ENCODE assay signal across 8 cellular contexts in genomic region chr7:85750454-85750949, GRCh38.
DNase-seq lines count a peak whose midpoint lies in the region; ATAC-seq, FAIRE-seq and TF ChIP-seq lines count a peak whose summit lies in the region.

No MANE protein-coding gene starts in this region.

- H3K27ac Mint-ChIP-seq in stimulated activated naive CD8-positive, alpha-beta T cell treated with anti-CD3 and anti-CD28 coated beads, Interleukin-15, amount 100 ng/mL, for 72 hours, result no peak overlapping the region

- no peak overlapping the region for H3K4me3 Mint-ChIP-seq in stimulated activated naive CD8-positive, alpha-beta T cell treated with anti-CD3 and anti-CD28 coated beads, Interleukin-15, amount 100 ng/mL, for 72 hours

- no peaks in the 10 kb centered on the region for H3K9me3 ChIP-seq in gastrocnemius medialis

- no peaks in the 10 kb centered on the region for H3K36me3 ChIP-seq in gastrocnemius medialis

- DNase-seq in A172 (ENCODE audit: low spot score), result peak; percentile 35
- DNase-seq in ELR (ENCODE audit: low read depth), result peak; percentile 51
- peak; percentile 5 for DNase-seq in HTR-8/SVneo (ENCODE audit: insufficient read length, low spot score)
- peak; percentile 24 for DNase-seq in SKM-1 (lab: John Stamatoyannopoulos, UW; ENCODE audit: unreplicated experiment)
- DNase-seq in germinal center (ENCODE audit: low spot score), result peak; percentile 5
- peak in 1 of 2 donors; percentile 2 for DNase-seq in stimulated activated naive CD8-positive, alpha-beta T cell treated with anti-CD3 and anti-CD28 coated beads, Interleukin-15, amount 100 ng/mL, for 72 hours
- DNase-seq in gastrocnemius medialis, result no peak

- intact Hi-C loops in gastrocnemius medialis (cut with DNase I; ENCODE audit: low total_unique reads), result no loop called here

- no peaks in the 10 kb centered on the region for H3K27me3 Mint-ChIP-seq in stimulated activated naive CD8-positive, alpha-beta T cell treated with anti-CD3 and anti-CD28 coated beads, Interleukin-15, amount 100 ng/mL, for 72 hours

- in situ Hi-C loops in gastrocnemius medialis (cut with MboI; ENCODE audit: low sequenced_read_pairs in 4 of 4), result no loop called here

- no peaks in the 10 kb centered on the region for H3K4me1 ChIP-seq in gastrocnemius medialis

- FAIRE-seq in HTR-8/SVneo (lab: Jason Lieb, UNC), result no peak

- no peaks in the 10 kb centered on the region for H3K27me3 ChIP-seq in gastrocnemius medialis

- no peak overlapping the region for H3K27ac ChIP-seq in gastrocnemius medialis

- no peak for TF ChIP-seq POLR2A in gastrocnemius medialis (IDR thresholded peaks at IDR 0.05)

- TF ChIP-seq CTCF in gastrocnemius medialis (IDR thresholded peaks at IDR 0.05 in 4 of 5, conservative IDR thresholded peaks at IDR 0.05 in 1 of 5), result no peak

- H3K4me3 ChIP-seq in gastrocnemius medialis, result no peak overlapping the region

- peak; percentile 92 for ATAC-seq in GM21825 (IDR thresholded peaks at IDR 0.05; ENCODE audit: unreplicated experiment)
- ATAC-seq in stimulated activated naive CD8-positive, alpha-beta T cell treated with anti-CD3 and anti-CD28 coated beads, Interleukin-15, amount 100 ng/mL, for 72 hours, result peak; percentile 73
- ATAC-seq in gastrocnemius medialis, result no peak

- peaks cover 16 to 25% of the 10 kb centered on the region in 2 donors for H3K9me3 Mint-ChIP-seq in stimulated activated naive CD8-positive, alpha-beta T cell treated with anti-CD3 and anti-CD28 coated beads, Interleukin-15, amount 100 ng/mL, for 72 hours

- no peaks in the 10 kb centered on the region for H3K4me1 Mint-ChIP-seq in stimulated activated naive CD8-positive, alpha-beta T cell treated with anti-CD3 and anti-CD28 coated beads, Interleukin-15, amount 100 ng/mL, for 72 hours

Comparison
In these comparisons a context has a peak if more than half of its experiments do, and no peak if none do; other contexts are left out.
1. DNase-seq: peak in A172 (single experiment), ELR (single experiment), HTR-8/SVneo (single experiment), SKM-1 (single experiment) and germinal center (single experiment); none in gastrocnemius medialis (0 of 2).
2. ATAC-seq: peak in GM21825 (single experiment) and stimulated activated naive CD8-positive, alpha-beta T cell treated with anti-CD3 and anti-CD28 coated beads, Interleukin-15, amount 100 ng/mL, for 72 hours (single experiment); none in gastrocnemius medialis (0 of 2).